ENCODE assay signal across 16 cellular contexts in genomic region chr21:44053567-44053966, GRCh38. TPM values are rescaled to one million over a fixed set of nuclear protein-coding genes. Genes with fewer than 3 reads are reported as not detected.
A peak's percentile ranks its signal among the peaks of the same experiment; 100 is the strongest.
DNase-seq lines count a peak whose midpoint lies in the region; ATAC-seq and TF ChIP-seq lines count a peak whose summit lies in the region.
"Had no signal": no experiment of that assay in that cellular context is flagged by ENCODE, and none has a peak within 500 bp of the region (broad histone marks: within the 10 kb centered on the region; RNA-seq: fewer than 3 reads in every experiment).

No MANE protein-coding gene starts in this region.

- no peak overlapping the region for H3K27ac ChIP-seq in mesenchymal stem cell (ENCODE audit: low read length, poor library complexity, severe bottlenecking)
- peak overlapping the region in 5 of 8 donors; percentile 64 to 90 (median 74) for H3K27ac ChIP-seq in spleen
- no peak overlapping the region for H3K27ac ChIP-seq in Peyer's patch
- H3K27ac ChIP-seq: 22Rv1, BLaER1, RWPE1 had no signal

- no peak for TF ChIP-seq CTCF in activated CD8-positive, alpha-beta T cell treated with anti-CD3 and anti-CD28 coated beads for 36 hours (IDR thresholded peaks at IDR 0.05)
- TF ChIP-seq CTCF in spleen (IDR thresholded peaks at IDR 0.05 in 8 of 11, conservative IDR thresholded peaks at IDR 0.05 in 3 of 11) (no peak), Peyer's patch (IDR thresholded peaks at IDR 0.05) (no peak)

- H4K8ac ChIP-seq in mesenchymal stem cell (ENCODE audit: low read length) = peak overlapping the region; percentile 66

- H3K4me3 ChIP-seq in mesenchymal stem cell (ENCODE audit: insufficient read depth in 1 of 2, low read depth in 1 of 2, low read length in 2 of 2) (no peak overlapping the region), spleen (no peak overlapping the region), Peyer's patch (no peak overlapping the region)
- H3K4me3 ChIP-seq: BLaER1 had no signal

- H3K27ac Mint-ChIP-seq in activated CD8-positive, alpha-beta T cell treated with anti-CD3 and anti-CD28 coated beads for 36 hours = peak overlapping the region; percentile 6
- no peak overlapping the region for H3K27ac Mint-ChIP-seq in activated CD8-positive, alpha-beta T cell treated with anti-CD3 and anti-CD28 coated beads, Interleukin-2, amount 10 ng/mL, durations not matched to agents 7 days and 5 days
- peak overlapping the region; percentile 89 for H3K27ac Mint-ChIP-seq in activated T-helper 17 cell treated with anti-CD3 and anti-CD28 coated beads, Interleukin-2, amount 50 U/mL, for 72 hours

- H3K9ac ChIP-seq in mesenchymal stem cell (ENCODE audit: low read length) = no peak overlapping the region
- H3K9ac ChIP-seq: BLaER1 had no signal

- no peak for ATAC-seq in activated CD8-positive, alpha-beta T cell treated with anti-CD3 and anti-CD28 coated beads for 36 hours
- ATAC-seq in activated CD8-positive, alpha-beta T cell treated with anti-CD3 and anti-CD28 coated beads, Interleukin-2, amount 10 ng/mL, durations not matched to agents 7 days and 5 days = no peak
- no peak for ATAC-seq in activated T-helper 17 cell treated with anti-CD3 and anti-CD28 coated beads, Interleukin-2, amount 50 U/mL, for 72 hours (replicated peaks)
- ATAC-seq in GM18505 (IDR thresholded peaks at IDR 0.05; ENCODE audit: unreplicated experiment) = no peak

- H2BK120ac ChIP-seq in mesenchymal stem cell (ENCODE audit: low read depth, low read length) = no peak overlapping the region

- no peak for DNase-seq in activated CD8-positive, alpha-beta T cell treated with anti-CD3 and anti-CD28 coated beads for 36 hours
- DNase-seq in activated CD8-positive, alpha-beta T cell treated with anti-CD3 and anti-CD28 coated beads, Interleukin-2, amount 10 ng/mL, durations not matched to agents 7 days and 5 days = no peak
- DNase-seq in mesenchymal stem cell (no peak), spleen (no peak), Peyer's patch (no peak), NCI-H1417 treated with DMSO at 0.1 percent for 48 hours (lab: John Stamatoyannopoulos, UW) (no peak)
- DNase-seq: GF-D8, NCI-H1105 treated with DMSO at 0.1 percent for 48 hours, NCI-H187, NCI-H526 treated with DMSO at 0.1 percent for 48 hours, OCI-M1 had no signal

- H3K4me3 Mint-ChIP-seq in activated CD8-positive, alpha-beta T cell treated with anti-CD3 and anti-CD28 coated beads for 36 hours = no peak overlapping the region
- no peak overlapping the region for H3K4me3 Mint-ChIP-seq in activated CD8-positive, alpha-beta T cell treated with anti-CD3 and anti-CD28 coated beads, Interleukin-2, amount 10 ng/mL, durations not matched to agents 7 days and 5 days
- no peak overlapping the region for H3K4me3 Mint-ChIP-seq in activated T-helper 17 cell treated with anti-CD3 and anti-CD28 coated beads, Interleukin-2, amount 50 U/mL, for 72 hours

- peaks cover 33% of the 10 kb centered on the region for H3K79me1 ChIP-seq in mesenchymal stem cell (replicated peaks; ENCODE audit: low read length, poor library complexity, severe bottlenecking)

- peak overlapping the region in 1 of 2 experiments; percentile 51 for H3K4ac ChIP-seq in mesenchymal stem cell (ENCODE audit: low read depth in 1 of 2, low read length in 2 of 2)

- no peak overlapping the region for H3K4me2 ChIP-seq in mesenchymal stem cell (ENCODE audit: low read length, poor library complexity, severe bottlenecking)

- peaks cover 18% of the 10 kb centered on the region for H3K4me1 Mint-ChIP-seq in activated CD8-positive, alpha-beta T cell treated with anti-CD3 and anti-CD28 coated beads for 36 hours (ENCODE audit: low read depth)
- peaks cover 16% of the 10 kb centered on the region for H3K4me1 Mint-ChIP-seq in activated CD8-positive, alpha-beta T cell treated with anti-CD3 and anti-CD28 coated beads, Interleukin-2, amount 10 ng/mL, durations not matched to agents 7 days and 5 days (ENCODE audit: low read depth)
- H3K4me1 Mint-ChIP-seq in activated T-helper 17 cell treated with anti-CD3 and anti-CD28 coated beads, Interleukin-2, amount 50 U/mL, for 72 hours = peaks cover 33% of the 10 kb centered on the region

- TF ChIP-seq POLR2A in spleen (IDR thresholded peaks at IDR 0.05) = no peak
- no peak for TF ChIP-seq POLR2A in GM18505 (IDR thresholded peaks at IDR 0.05; ENCODE audit: borderline replicate concordance, extremely low read depth, insufficient read depth, insufficient read length)
- no peak for TF ChIP-seq POLR2A in Peyer's patch (IDR thresholded peaks at IDR 0.05)

- H2BK5ac ChIP-seq in mesenchymal stem cell (ENCODE audit: low read depth, low read length, poor library complexity, severe bottlenecking) = no peak overlapping the region

- WGBS in mesenchymal stem cell = 98% methylated on average over 9 of the region's 9 CpGs
- WGBS in spleen, 5 donors = 97 to 100% (median 97%) methylated on average over 9 of the region's 9 CpGs

- H3K14ac ChIP-seq in mesenchymal stem cell (ENCODE audit: low read length in 2 of 2) = no peak overlapping the region

- intact Hi-C loops in activated CD8-positive, alpha-beta T cell treated with anti-CD3 and anti-CD28 coated beads for 36 hours (cut with micrococcal nuclease) = no loop called here
- intact Hi-C loops in spleen (cut with DNase I; ENCODE audit: low total_unique reads) = no loop called here

- H3K9me3 Mint-ChIP-seq in activated CD8-positive, alpha-beta T cell treated with anti-CD3 and anti-CD28 coated beads for 36 hours = no peaks in the 10 kb centered on the region
- H3K9me3 Mint-ChIP-seq in activated CD8-positive, alpha-beta T cell treated with anti-CD3 and anti-CD28 coated beads, Interleukin-2, amount 10 ng/mL, durations not matched to agents 7 days and 5 days (ENCODE audit: insufficient read depth) = no peaks in the 10 kb centered on the region
- H3K9me3 Mint-ChIP-seq in activated T-helper 17 cell treated with anti-CD3 and anti-CD28 coated beads, Interleukin-2, amount 50 U/mL, for 72 hours = no peaks in the 10 kb centered on the region

- CTCF ChIA-PET in activated CD8-positive, alpha-beta T cell treated with anti-CD3 and anti-CD28 coated beads for 36 hours (lab: Charles Lee) = no interaction called here
- CTCF ChIA-PET in activated CD8-positive, alpha-beta T cell treated with anti-CD3 and anti-CD28 coated beads, Interleukin-2, amount 10 ng/mL, durations not matched to agents 7 days and 5 days (lab: Charles Lee) = interaction anchor here (1.2 kb wide), 1 partner anchor 78 kb away, joined by 3 read pairs; no protein-coding TSS in a partner anchor

- no peak overlapping the region for H3K23ac ChIP-seq in mesenchymal stem cell (ENCODE audit: low read length in 2 of 2)

- H3K27me3 Mint-ChIP-seq in activated CD8-positive, alpha-beta T cell treated with anti-CD3 and anti-CD28 coated beads for 36 hours = no peaks in the 10 kb centered on the region
- no peaks in the 10 kb centered on the region for H3K27me3 Mint-ChIP-seq in activated CD8-positive, alpha-beta T cell treated with anti-CD3 and anti-CD28 coated beads, Interleukin-2, amount 10 ng/mL, durations not matched to agents 7 days and 5 days (ENCODE audit: low read depth)
- no peaks in the 10 kb centered on the region for H3K27me3 Mint-ChIP-seq in activated T-helper 17 cell treated with anti-CD3 and anti-CD28 coated beads, Interleukin-2, amount 50 U/mL, for 72 hours

- H3K9me3 ChIP-seq in mesenchymal stem cell (ENCODE audit: control insufficient read depth, low read length) = no peaks in the 10 kb centered on the region
- no peaks in the 10 kb centered on the region for H3K9me3 ChIP-seq in spleen
- no peaks in the 10 kb centered on the region for H3K9me3 ChIP-seq in Peyer's patch
- H3K9me3 ChIP-seq: BLaER1 had no signal

- peak overlapping the region; percentile 86 for H4K91ac ChIP-seq in mesenchymal stem cell (ENCODE audit: low read length)

- H3K4me1 ChIP-seq in mesenchymal stem cell (ENCODE audit: control insufficient read depth, insufficient read depth, low read depth, low read length) (peaks cover 38% of the 10 kb centered on the region), spleen (peaks cover 14 to 70% (median 43%) of the 10 kb centered on the region in 6 donors), Peyer's patch (peaks cover 0 to 15% (median 0%) of the 10 kb centered on the region in 4 donors)

- H3K36me3 ChIP-seq in mesenchymal stem cell (ENCODE audit: control insufficient read depth in 1 of 2, insufficient read depth in 2 of 2, low read depth in 1 of 2, low read length in 2 of 2) (peaks cover 25 to 49% of the 10 kb centered on the region in 2 experiments), spleen (peaks cover 0 to 99% (median 43%) of the 10 kb centered on the region in 6 donors), Peyer's patch (peaks cover 0 to 58% (median 0%) of the 10 kb centered on the region in 3 donors)

- no peak overlapping the region for H2AFZ ChIP-seq in mesenchymal stem cell (ENCODE audit: low read depth, low read length)

- no peak overlapping the region for H2BK15ac ChIP-seq in mesenchymal stem cell (ENCODE audit: low read depth, poor library complexity, severe bottlenecking)

- H2BK12ac ChIP-seq in mesenchymal stem cell (ENCODE audit: low read length in 2 of 2) = no peak overlapping the region

- peak overlapping the region; percentile 7 for H2AK5ac ChIP-seq in mesenchymal stem cell (ENCODE audit: low read length, severe bottlenecking)

- POLR2A ChIA-PET in activated CD8-positive, alpha-beta T cell treated with anti-CD3 and anti-CD28 coated beads for 36 hours (lab: Charles Lee) = no interaction called here
- POLR2A ChIA-PET in activated CD8-positive, alpha-beta T cell treated with anti-CD3 and anti-CD28 coated beads, Interleukin-2, amount 10 ng/mL, durations not matched to agents 7 days and 5 days (lab: Charles Lee) = no interaction called here

- peaks cover 18% of the 10 kb centered on the region for H3K36me3 Mint-ChIP-seq in activated CD8-positive, alpha-beta T cell treated with anti-CD3 and anti-CD28 coated beads for 36 hours (ENCODE audit: low read depth)
- peaks cover 44% of the 10 kb centered on the region for H3K36me3 Mint-ChIP-seq in activated CD8-positive, alpha-beta T cell treated with anti-CD3 and anti-CD28 coated beads, Interleukin-2, amount 10 ng/mL, durations not matched to agents 7 days and 5 days (ENCODE audit: low read depth)
- peaks cover 77% of the 10 kb centered on the region for H3K36me3 Mint-ChIP-seq in activated T-helper 17 cell treated with anti-CD3 and anti-CD28 coated beads, Interleukin-2, amount 50 U/mL, for 72 hours (ENCODE audit: low read depth)

- no peak overlapping the region for H3K18ac ChIP-seq in mesenchymal stem cell (ENCODE audit: low read depth in 1 of 2, low read length in 2 of 2)

- no peaks in the 10 kb centered on the region for H3K27me3 ChIP-seq in mesenchymal stem cell (ENCODE audit: control insufficient read depth in 1 of 2, insufficient read depth in 1 of 2, low read length in 2 of 2)
- no peaks in the 10 kb centered on the region for H3K27me3 ChIP-seq in spleen (replicated peaks in 1 of 7)
- H3K27me3 ChIP-seq in Peyer's patch = no peaks in the 10 kb centered on the region
- H3K27me3 ChIP-seq: BLaER1 had no signal

RNA-seq across cellular contexts. Expression of gene TRAPPC10, which starts 41.5 kb away (rescaled TPM):
- 10 to 100 TPM; 44.1 to 45.4 TPM for total RNA-seq in activated CD8-positive, alpha-beta T cell treated with anti-CD3 and anti-CD28 coated beads for 36 hours
- total RNA-seq in activated CD8-positive, alpha-beta T cell treated with anti-CD3 and anti-CD28 coated beads, Interleukin-2, amount 10 ng/mL, durations not matched to agents 7 days and 5 days = 10 to 100 TPM; 72.2 to 82.7 TPM
- 10 to 100 TPM; 48.5 to 72.8 TPM for total RNA-seq in activated T-helper 17 cell treated with anti-CD3 and anti-CD28 coated beads, Interleukin-2, amount 50 U/mL, for 72 hours
- 17.2 TPM for polyA plus RNA-seq in mesenchymal stem cell (2013, experiment 1 of 2)
- 17.3 TPM for polyA plus RNA-seq in mesenchymal stem cell (2013, experiment 2 of 2)
- total RNA-seq in spleen = 10 to 100 TPM; 62.2 to 83.2 (median 67.1) TPM
- 10 to 100 TPM in 1 of 3 donors, 1 to 10 TPM in 2; 6.0 to 10.4 (median 6.3) TPM for polyA plus RNA-seq in spleen
- 100 to 1,000 TPM in 1 of 4 donors, 10 to 100 TPM in 3; 62.2 to 153 (median 93.0) TPM for total RNA-seq in Peyer's patch

RNA-seq across cellular contexts. Expression of gene PWP2, which starts 53.6 kb away (rescaled TPM):
- total RNA-seq in activated CD8-positive, alpha-beta T cell treated with anti-CD3 and anti-CD28 coated beads for 36 hours = 10 to 100 TPM in 1 of 2 experiments, 1 to 10 TPM in 1; 9.3 to 10.1 TPM
- 1 to 10 TPM; 2.9 to 8.0 TPM for total RNA-seq in activated CD8-positive, alpha-beta T cell treated with anti-CD3 and anti-CD28 coated beads, Interleukin-2, amount 10 ng/mL, durations not matched to agents 7 days and 5 days
- total RNA-seq in activated T-helper 17 cell treated with anti-CD3 and anti-CD28 coated beads, Interleukin-2, amount 50 U/mL, for 72 hours = 10 to 100 TPM; 40.4 to 42.0 TPM
- polyA plus RNA-seq in mesenchymal stem cell (2013, experiment 1 of 2) = 0.12 TPM
- polyA plus RNA-seq in mesenchymal stem cell (2013, experiment 2 of 2) = 0.15 TPM
- total RNA-seq in spleen (10 to 100 TPM in 4 of 7 donors, 1 to 10 TPM in 3; 6.1 to 13.4 (median 10.4) TPM), Peyer's patch (10 to 100 TPM in 2 of 4 donors, 1 to 10 TPM in 2; 5.6 to 63.5 (median 10.6) TPM)
- polyA plus RNA-seq in spleen = 10 to 100 TPM in 2 of 3 donors, 1 to 10 TPM in 1; 4.8 to 17.4 (median 11.2) TPM

Comparison
In these comparisons a context has a peak if more than half of its experiments do, and no peak if none do; other contexts are left out.
1. H3K27ac ChIP-seq: peak in spleen (5 of 8); none in mesenchymal stem cell (single experiment) and Peyer's patch (0 of 4).